26 cellular contexts compared by ENCODE assay signal in the genomic region with DNA sequence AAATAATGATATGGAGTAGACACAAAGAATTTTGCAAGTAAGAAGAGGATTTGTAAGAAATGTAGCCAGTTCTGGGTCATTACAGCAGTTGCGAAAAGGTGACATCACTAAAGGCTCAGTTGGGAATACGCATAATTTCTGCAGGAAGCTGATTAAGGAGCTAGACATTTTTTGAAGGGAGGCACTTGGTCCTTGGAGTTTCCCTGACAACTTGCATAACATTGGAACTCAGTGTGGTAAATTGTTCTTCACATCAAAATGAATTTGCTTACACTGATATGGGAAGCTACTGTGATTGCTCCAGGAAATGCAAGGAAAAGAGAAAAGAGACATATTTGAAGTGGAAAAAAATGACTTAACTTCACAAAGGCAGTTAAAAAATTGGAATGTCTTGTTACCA.
"Had no signal": no experiment of that assay in that cellular context is flagged by ENCODE, and none has a peak within 500 bp of the region (broad histone marks: within the 10 kb centered on the region; RNA-seq: fewer than 3 reads in every experiment).

No MANE protein-coding gene starts in this region.

- H3K4me3 ChIP-seq: adrenal gland, Peyer's patch, SJCRH30 had no signal

- ATAC-seq: activated CD4-positive, alpha-beta T cell treated with anti-CD3 and anti-CD28 coated beads for 36 hours; activated T-cell treated with anti-CD3 and anti-CD28 coated beads, Interleukin-2, amount 50 U/mL, for 72 hours had no signal

- H3K4me2 ChIP-seq: SK-N-SH had no signal

- DNase-seq: activated CD4-positive, alpha-beta memory T cell treated with anti-CD3 and anti-CD28 coated beads, Interleukin-2, amount 10 ng/mL, durations not matched to agents 7 days and 5 days; activated CD4-positive, alpha-beta T cell treated with anti-CD3 and anti-CD28 coated beads for 36 hours; activated CD4-positive, alpha-beta T cell treated with anti-CD3 and anti-CD28 coated beads, Interleukin-2, amount 50 U/mL, for 1 hour; activated CD8-positive, alpha-beta memory T cell treated with anti-CD3 and anti-CD28 coated beads, Interleukin-2, amount 50 U/mL, for 4 hours; activated gamma-delta T cell treated with Interleukin-2 at 50 U/mL for 16 hours; activated naive CD4-positive, alpha-beta T cell treated with anti-CD3 and anti-CD28 coated beads, Interleukin-2, amount 50 U/mL, for 16 hours; activated naive CD8-positive, alpha-beta T cell treated with anti-CD3 and anti-CD28 coated beads, Interleukin-2, amount 10 ng/mL, durations not matched to agents 7 days and 5 days; activated T-cell treated with anti-CD3 and anti-CD28 coated beads, Interleukin-2, amount 50 U/mL, for 72 hours; adrenal gland; anterior cingulate cortex; caudate nucleus; Karpas-422; MM.1S; NCI-H1048; NCI-H146; NCI-H187 treated with DMSO at 0.1 percent for 48 hours; NCI-H2081 treated with DMSO at 0.1 percent for 48 hours; NCI-H446; NCI-H524; Peyer's patch; Right ventricle myocardium superior; SJCRH30; SK-N-SH; T-helper 1 cell had no signal

- H3K9me3 ChIP-seq: adrenal gland, Peyer's patch, SK-N-SH had no signal

- H3K9ac ChIP-seq: SK-N-SH had no signal

- H3K27me3 ChIP-seq: adrenal gland, Peyer's patch, SJCRH30 had no signal

- H3K27ac ChIP-seq: adrenal gland, Peyer's patch, RWPE1, SJCRH30, VCaP had no signal

- H3K36me3 ChIP-seq: adrenal gland, Peyer's patch, SJCRH30 had no signal

- H3K4me1 ChIP-seq: adrenal gland, Peyer's patch, SJCRH30 had no signal
